ENCODE assay signal across 31 cellular contexts in genomic region chr5:113825143-113825542, GRCh38.
"Had no signal": no experiment of that assay in that cellular context is flagged by ENCODE, and none has a peak within 500 bp of the region (broad histone marks: within the 10 kb centered on the region; RNA-seq: fewer than 3 reads in every experiment).

No MANE protein-coding gene starts in this region.

- H3K4me3 ChIP-seq: adrenal gland, ascending aorta, breast epithelium, coronary artery, dorsolateral prefrontal cortex, esophagus muscularis mucosa, gastrocnemius medialis, heart left ventricle had no signal

- DNase-seq: activated CD4-positive, alpha-beta memory T cell treated with anti-CD3 and anti-CD28 coated beads, Interleukin-2, amount 10 ng/mL, durations not matched to agents 7 days and 5 days; activated CD4-positive, alpha-beta T cell treated with anti-CD3 and anti-CD28 coated beads for 1 hour; activated CD4-positive, alpha-beta T cell treated with anti-CD3 and anti-CD28 coated beads for 4 hours; activated CD4-positive, alpha-beta T cell treated with anti-CD3 and anti-CD28 coated beads, Interleukin-2, amount 10 ng/mL, durations not matched to agents 7 days and 5 days; activated CD4-positive, alpha-beta T cell treated with anti-CD3 and anti-CD28 coated beads, Interleukin-2, amount 50 U/mL, for 4 hours; activated CD4-positive, CD25-positive, alpha-beta regulatory T cell; activated effector memory CD4-positive, alpha-beta T cell treated with Interleukin-2 at 50 U/mL for 16 hours; activated gamma-delta T cell treated with Interleukin-2 at 50 U/mL for 16 hours; activated naive CD4-positive, alpha-beta T cell treated with Interleukin-2 at 50 U/mL for 16 hours; activated naive CD8-positive, alpha-beta T cell treated with anti-CD3 and anti-CD28 coated beads for 36 hours; activated naive CD8-positive, alpha-beta T cell treated with anti-CD3 and anti-CD28 coated beads, Interleukin-2, amount 50 U/mL, for 24 hours; activated T-cell treated with anti-CD3 and anti-CD28 coated beads, Interleukin-2, amount 50 U/mL, for 4 hours; adrenal gland; dorsolateral prefrontal cortex; effector memory CD8-positive, alpha-beta T cell; gastrocnemius medialis; glutamatergic neuron; heart left ventricle; T-helper 1 cell; T-helper 17 cell had no signal

- H3K4me1 Mint-ChIP-seq: activated CD4-positive, alpha-beta memory T cell treated with anti-CD3 and anti-CD28 coated beads, Interleukin-2, amount 10 ng/mL, durations not matched to agents 7 days and 5 days; activated CD4-positive, alpha-beta T cell treated with anti-CD3 and anti-CD28 coated beads, Interleukin-2, amount 10 ng/mL, durations not matched to agents 7 days and 5 days; activated naive CD4-positive, alpha-beta T cell treated with anti-CD3 and anti-CD28 coated beads, Interleukin-2, amount 50 U/mL, for 24 hours; activated naive CD8-positive, alpha-beta T cell treated with anti-CD3 and anti-CD28 coated beads for 36 hours; activated naive CD8-positive, alpha-beta T cell treated with anti-CD3 and anti-CD28 coated beads, Interleukin-2, amount 50 U/mL, for 24 hours; activated T-helper 17 cell treated with anti-CD3 and anti-CD28 coated beads, Interleukin-2, amount 50 U/mL, for 72 hours; brain; central memory CD8-positive, alpha-beta T cell; T-helper 17 cell had no signal

- H3K9me3 ChIP-seq: adrenal gland, ascending aorta, breast epithelium, esophagus muscularis mucosa, gastrocnemius medialis had no signal

- H3K27me3 ChIP-seq: adrenal gland, ascending aorta, breast epithelium, esophagus muscularis mucosa, foreskin keratinocyte, gastrocnemius medialis, heart left ventricle had no signal

- H3K9me3 Mint-ChIP-seq: activated CD4-positive, alpha-beta memory T cell treated with anti-CD3 and anti-CD28 coated beads, Interleukin-2, amount 10 ng/mL, durations not matched to agents 7 days and 5 days had no signal

- H3K36me3 Mint-ChIP-seq: activated naive CD4-positive, alpha-beta T cell treated with anti-CD3 and anti-CD28 coated beads, Interleukin-2, amount 50 U/mL, for 24 hours; activated naive CD8-positive, alpha-beta T cell treated with anti-CD3 and anti-CD28 coated beads for 36 hours; brain had no signal

- H3K27me3 Mint-ChIP-seq: activated CD4-positive, alpha-beta memory T cell treated with anti-CD3 and anti-CD28 coated beads, Interleukin-2, amount 10 ng/mL, durations not matched to agents 7 days and 5 days; activated CD4-positive, alpha-beta T cell treated with anti-CD3 and anti-CD28 coated beads, Interleukin-2, amount 10 ng/mL, durations not matched to agents 7 days and 5 days; activated naive CD4-positive, alpha-beta T cell treated with anti-CD3 and anti-CD28 coated beads, Interleukin-2, amount 50 U/mL, for 24 hours; activated naive CD8-positive, alpha-beta T cell treated with anti-CD3 and anti-CD28 coated beads for 36 hours; activated naive CD8-positive, alpha-beta T cell treated with anti-CD3 and anti-CD28 coated beads, Interleukin-2, amount 50 U/mL, for 24 hours; brain; central memory CD8-positive, alpha-beta T cell; dendritic cell treated with granulocyte-macrophage colony-stimulating factor and Interleukin-4, amounts not matched to agents 40 ng/mL and 50 ng/mL, for 4 days; effector memory CD8-positive, alpha-beta T cell; T-helper 17 cell had no signal

- H3K27ac ChIP-seq: adrenal gland, ascending aorta, breast epithelium, coronary artery, dorsolateral prefrontal cortex, esophagus muscularis mucosa, foreskin keratinocyte, gastrocnemius medialis, heart left ventricle had no signal

- H3K27ac Mint-ChIP-seq: activated CD4-positive, alpha-beta memory T cell treated with anti-CD3 and anti-CD28 coated beads, Interleukin-2, amount 10 ng/mL, durations not matched to agents 7 days and 5 days; activated CD4-positive, alpha-beta T cell treated with anti-CD3 and anti-CD28 coated beads, Interleukin-2, amount 10 ng/mL, durations not matched to agents 7 days and 5 days; activated naive CD4-positive, alpha-beta T cell treated with anti-CD3 and anti-CD28 coated beads, Interleukin-2, amount 50 U/mL, for 24 hours; activated naive CD8-positive, alpha-beta T cell treated with anti-CD3 and anti-CD28 coated beads for 36 hours; activated naive CD8-positive, alpha-beta T cell treated with anti-CD3 and anti-CD28 coated beads, Interleukin-2, amount 50 U/mL, for 24 hours; activated T-helper 17 cell treated with anti-CD3 and anti-CD28 coated beads, Interleukin-2, amount 50 U/mL, for 72 hours; dendritic cell treated with granulocyte-macrophage colony-stimulating factor and Interleukin-4, amounts not matched to agents 40 ng/mL and 50 ng/mL, for 4 days; effector memory CD8-positive, alpha-beta T cell; T-helper 17 cell; T-helper 2 cell treated with Interferon-gamma antibody and Interleukin-4, amounts not matched to agents 5 μg/mL and 100 μg/mL, for 36 hours had no signal

- H3K36me3 ChIP-seq: adrenal gland, ascending aorta, breast epithelium, esophagus muscularis mucosa, gastrocnemius medialis, heart left ventricle had no signal

- H3K4me1 ChIP-seq: adrenal gland, ascending aorta, breast epithelium, foreskin keratinocyte, gastrocnemius medialis, heart left ventricle had no signal

- H3K4me3 Mint-ChIP-seq: activated CD4-positive, alpha-beta memory T cell treated with anti-CD3 and anti-CD28 coated beads, Interleukin-2, amount 10 ng/mL, durations not matched to agents 7 days and 5 days; activated CD4-positive, alpha-beta T cell treated with anti-CD3 and anti-CD28 coated beads, Interleukin-2, amount 10 ng/mL, durations not matched to agents 7 days and 5 days; activated naive CD4-positive, alpha-beta T cell treated with anti-CD3 and anti-CD28 coated beads, Interleukin-2, amount 50 U/mL, for 24 hours; activated naive CD8-positive, alpha-beta T cell treated with anti-CD3 and anti-CD28 coated beads for 36 hours; activated naive CD8-positive, alpha-beta T cell treated with anti-CD3 and anti-CD28 coated beads, Interleukin-2, amount 50 U/mL, for 24 hours; activated T-cell treated with anti-CD3 and anti-CD28 coated beads, Interleukin-2, amount 50 U/mL, for 4 hours; activated T-helper 17 cell treated with anti-CD3 and anti-CD28 coated beads, Interleukin-2, amount 50 U/mL, for 72 hours; brain; central memory CD8-positive, alpha-beta T cell; dendritic cell treated with granulocyte-macrophage colony-stimulating factor and Interleukin-4, amounts not matched to agents 40 ng/mL and 50 ng/mL, for 4 days; effector memory CD8-positive, alpha-beta T cell; T-helper 17 cell; T-helper 2 cell treated with Interferon-gamma antibody and Interleukin-4, amounts not matched to agents 5 μg/mL and 100 μg/mL, for 36 hours had no signal
